In genomic region chr1:59215766-59216291, GRCh38 we compare ENCODE assay signal across 1 cellular context.
TF ChIP-seq lines count a peak whose summit lies in the region.

No MANE protein-coding gene starts in this region.

TF ChIP-seq in H1, 55 proteins besides CTCF, POLR2A, EP300 and RAD21:
- TF ChIP-seq RFX5 (IDR thresholded peaks at IDR 0.05; ENCODE audit: borderline replicate concordance, low read depth, low read length): no peak
